24 cellular contexts compared by ENCODE assay signal in the genomic region with DNA sequence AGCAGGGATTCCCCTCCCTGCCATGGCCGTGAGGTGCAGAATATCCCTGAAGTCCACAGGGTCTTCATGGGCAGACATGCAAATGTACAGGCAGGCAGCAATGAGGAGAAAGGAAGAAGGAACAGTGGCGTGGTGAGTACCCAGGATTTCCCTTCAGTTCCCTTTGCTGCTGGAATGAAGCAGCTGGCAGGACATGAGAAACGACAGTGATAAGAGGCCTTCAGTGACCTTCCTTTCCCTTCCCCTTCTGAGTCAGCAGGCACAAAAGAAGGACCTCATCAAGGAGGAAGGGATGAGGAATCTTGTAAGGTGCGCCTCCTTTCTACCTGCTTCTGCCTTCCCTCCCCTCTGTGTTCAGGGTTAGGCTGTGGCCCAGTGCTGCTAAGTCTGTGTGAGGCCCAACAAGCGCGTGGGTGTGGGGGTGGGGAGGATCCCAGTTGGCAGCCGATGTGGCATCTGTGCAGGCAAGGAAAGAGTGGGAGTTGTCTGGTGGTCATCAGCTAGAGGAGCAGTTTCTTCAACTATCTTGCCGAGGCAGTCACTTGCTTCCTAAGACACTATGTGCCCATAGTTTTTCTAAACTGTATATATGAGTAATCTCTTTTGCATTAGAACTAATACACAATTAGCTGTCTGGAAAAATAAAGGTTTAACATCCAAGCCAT. TPM values are rescaled to one million over a fixed set of nuclear protein-coding genes. Genes with fewer than 3 reads are reported as not detected.
DNase-seq lines count a peak whose midpoint lies in the region; ATAC-seq and TF ChIP-seq lines count a peak whose summit lies in the region.
"Had no signal": no experiment of that assay in that cellular context is flagged by ENCODE, and none has a peak within 500 bp of the region (broad histone marks: within the 10 kb centered on the region; RNA-seq: fewer than 3 reads in every experiment).

No MANE protein-coding gene starts in this region.

- H3K4me3 Mint-ChIP-seq in nephron progenitor cell: no peak overlapping the region
- no peak overlapping the region for H3K4me3 Mint-ChIP-seq in glutamatergic neuron (ENCODE audit: unreplicated experiment)
- H3K4me3 Mint-ChIP-seq: activated CD4-positive, alpha-beta T cell treated with anti-CD3 and anti-CD28 coated beads, Interleukin-2, amount 10 ng/mL, durations not matched to agents 7 days and 5 days; activated naive CD8-positive, alpha-beta T cell; CD4-positive, CD25-positive, alpha-beta regulatory T cell; naive B cell; stimulated activated effector memory CD8-positive, alpha-beta T cell treated with anti-CD3 and anti-CD28 coated beads, Interleukin-12 subunit alpha, Interleukin-12 subunit beta, amount 100 ng/mL, for 72 hours had no signal

- H3K36me3 Mint-ChIP-seq in nephron progenitor cell (ENCODE audit: low read depth) (peaks cover 80% of the 10 kb centered on the region), glutamatergic neuron (ENCODE audit: unreplicated experiment) (peaks cover 7% of the 10 kb centered on the region)

- H3K4me3 ChIP-seq in GM23248 (no peak overlapping the region), gastroesophageal sphincter (no peak overlapping the region)
- H3K4me3 ChIP-seq: cardiac muscle cell, HAP-1, PC-9, prostate gland, upper lobe of right lung had no signal

- DNase-seq in GM23248: peak; percentile 42
- DNase-seq in amniotic epithelial cell (ENCODE audit: low read depth): peak; percentile 39
- DNase-seq in nephron progenitor cell: no peak
- DNase-seq in AG20443 (ENCODE audit: low spot score): no peak
- no peak for DNase-seq in NK-92 treated with Interleukin-12 subunit alpha and Interleukin-12 subunit beta, amount 100 ng/mL, for 24 hours (lab: John Stamatoyannopoulos, UW)
- DNase-seq in glutamatergic neuron: no peak
- DNase-seq: activated CD4-positive, alpha-beta T cell treated with anti-CD3 and anti-CD28 coated beads, Interleukin-2, amount 10 ng/mL, durations not matched to agents 7 days and 5 days; activated T-cell treated with anti-CD3 and anti-CD28 coated beads, Interleukin-2, amount 50 U/mL, for 48 hours; CD4-positive, CD25-positive, alpha-beta regulatory T cell; DND-41; effector CD4-positive, alpha-beta T cell; left colon; naive B cell; NCI-H526 treated with DMSO at 0.1 percent for 48 hours; PC-9; stimulated activated CD4-positive, alpha-beta T cell treated with anti-CD3 and anti-CD28 coated beads, Interleukin-12 subunit alpha, Interleukin-12 subunit beta, amount 100 ng/mL, for 4 hours; upper lobe of right lung had no signal

- H4K20me1 ChIP-seq in GM23248 (ENCODE audit: insufficient read depth): no peaks in the 10 kb centered on the region

- H3K9me2 ChIP-seq in GM23248 (ENCODE audit: insufficient read depth): no peaks in the 10 kb centered on the region

- H3K4me1 ChIP-seq in GM23248 (ENCODE audit: insufficient read depth) (peaks cover 20% of the 10 kb centered on the region), gastroesophageal sphincter (peaks cover 9 to 34% (median 12%) of the 10 kb centered on the region in 3 donors)
- H3K4me1 ChIP-seq: HAP-1, prostate gland, upper lobe of right lung had no signal

- H3K9me3 ChIP-seq in GM23248 (ENCODE audit: low read depth) (no peaks in the 10 kb centered on the region), gastroesophageal sphincter (no peaks in the 10 kb centered on the region)
- H3K9me3 ChIP-seq: HAP-1, prostate gland, upper lobe of right lung had no signal

- no peak for TF ChIP-seq CTCF in gastroesophageal sphincter (IDR thresholded peaks at IDR 0.05)
- no peak for TF ChIP-seq CTCF in nephron progenitor cell (IDR thresholded peaks at IDR 0.05)
- TF ChIP-seq CTCF in glutamatergic neuron (IDR thresholded peaks at IDR 0.05; ENCODE audit: partially characterized antibody, unreplicated experiment): no peak

- no peak for TF ChIP-seq POLR2A in gastroesophageal sphincter (IDR thresholded peaks at IDR 0.05)

- no peak overlapping the region for H2AFZ ChIP-seq in GM23248
- H2AFZ ChIP-seq: PC-9 had no signal

- H3K27me3 Mint-ChIP-seq in nephron progenitor cell (ENCODE audit: low read depth, poor library complexity) (no peaks in the 10 kb centered on the region), glutamatergic neuron (ENCODE audit: unreplicated experiment) (no peaks in the 10 kb centered on the region)
- H3K27me3 Mint-ChIP-seq: activated CD4-positive, alpha-beta T cell treated with anti-CD3 and anti-CD28 coated beads, Interleukin-2, amount 10 ng/mL, durations not matched to agents 7 days and 5 days; activated naive CD8-positive, alpha-beta T cell; CD4-positive, CD25-positive, alpha-beta regulatory T cell; naive B cell had no signal

- no peak for TF ChIP-seq EP300 in gastroesophageal sphincter (IDR thresholded peaks at IDR 0.05)

- H3K27ac ChIP-seq in GM23248 (no peak overlapping the region), gastroesophageal sphincter (peak overlapping the region in 3 of 4 donors; percentile 44 to 65 (median 57))
- H3K27ac ChIP-seq: cardiac muscle cell, PC-9, prostate gland, upper lobe of right lung had no signal

- H3K4me2 ChIP-seq in GM23248 (ENCODE audit: unreplicated experiment): no peak overlapping the region
- H3K4me2 ChIP-seq: PC-9 had no signal

- H3K9ac ChIP-seq in GM23248: no peak overlapping the region

- H3K79me2 ChIP-seq in GM23248 (ENCODE audit: insufficient read depth): no peaks in the 10 kb centered on the region

- peaks cover 11% of the 10 kb centered on the region; the same call in 1 of the 2 replicates for H3K36me3 ChIP-seq in GM23248 (ENCODE audit: low read depth)
- peaks cover 3 to 67% of the 10 kb centered on the region in 2 donors for H3K36me3 ChIP-seq in gastroesophageal sphincter
- H3K36me3 ChIP-seq: prostate gland had no signal

- H3K27me3 ChIP-seq in GM23248 (replicated peaks; ENCODE audit: insufficient read depth) (no peaks in the 10 kb centered on the region), gastroesophageal sphincter (no peaks in the 10 kb centered on the region)
- H3K27me3 ChIP-seq: cardiac muscle cell, upper lobe of right lung had no signal

- H3K4me1 Mint-ChIP-seq in nephron progenitor cell (peaks cover 4% of the 10 kb centered on the region), glutamatergic neuron (ENCODE audit: low read depth, unreplicated experiment) (peaks cover 12% of the 10 kb centered on the region)
- H3K4me1 Mint-ChIP-seq: activated CD4-positive, alpha-beta T cell treated with anti-CD3 and anti-CD28 coated beads, Interleukin-2, amount 10 ng/mL, durations not matched to agents 7 days and 5 days had no signal

- ATAC-seq in gastroesophageal sphincter: no peak
- ATAC-seq in HG03342 (IDR thresholded peaks at IDR 0.05; ENCODE audit: unreplicated experiment): no peak
- ATAC-seq: left colon; stimulated activated effector memory CD8-positive, alpha-beta T cell treated with anti-CD3 and anti-CD28 coated beads, Interleukin-12 subunit alpha, Interleukin-12 subunit beta, amount 100 ng/mL, for 72 hours; upper lobe of right lung had no signal

- H3F3A ChIP-seq in GM23248 (ENCODE audit: insufficient read depth): peaks cover 7% of the 10 kb centered on the region

- 29 to 33% methylated on average over 8 of the region's 8 CpGs for WGBS in GM23248 (ENCODE audit: low coverage in 1 of 2, low lambda C conversion rate in 2 of 2, missing lambda C conversion rate in 2 of 2), 2 experiments
- 59 to 60% methylated on average over 3 to 6 of the region's 8 CpGs for WGBS in gastroesophageal sphincter (ENCODE audit: low coverage in 1 of 2), 2 donors

- H3K27ac Mint-ChIP-seq in nephron progenitor cell (peak overlapping the region; percentile 77), glutamatergic neuron (ENCODE audit: unreplicated experiment) (no peak overlapping the region)
- H3K27ac Mint-ChIP-seq: activated CD4-positive, alpha-beta T cell treated with anti-CD3 and anti-CD28 coated beads, Interleukin-2, amount 10 ng/mL, durations not matched to agents 7 days and 5 days; activated naive CD8-positive, alpha-beta T cell; naive B cell had no signal

- in situ Hi-C loops in GM23248 (cut with MboI): no loop called here

- H3K9me3 Mint-ChIP-seq in nephron progenitor cell (no peaks in the 10 kb centered on the region), glutamatergic neuron (ENCODE audit: unreplicated experiment) (no peaks in the 10 kb centered on the region)
- H3K9me3 Mint-ChIP-seq: activated CD4-positive, alpha-beta T cell treated with anti-CD3 and anti-CD28 coated beads, Interleukin-2, amount 10 ng/mL, durations not matched to agents 7 days and 5 days; CD4-positive, CD25-positive, alpha-beta regulatory T cell; naive B cell; stimulated activated effector memory CD8-positive, alpha-beta T cell treated with anti-CD3 and anti-CD28 coated beads, Interleukin-12 subunit alpha, Interleukin-12 subunit beta, amount 100 ng/mL, for 72 hours had no signal

RNA-seq across cellular contexts. Expression of gene CILK1, which starts 25.9 kb away (rescaled TPM):
- 11.1 and 15.6 TPM in 2 replicates for total RNA-seq in GM23248 (2014; rRNA removed; shearing (Covaris generic))
- polyA plus RNA-seq in GM23248 (2016; fragmentation: Nextera tagmentation; extraction: Ambion mirVana): 6.0 and 6.5 TPM in 2 replicates
- total RNA-seq in gastroesophageal sphincter (10 to 100 TPM; 18.7 to 34.6 (median 31.5) TPM), glutamatergic neuron (ENCODE audit: unreplicated experiment) (31.7 TPM)

RNA-seq across cellular contexts. Expression of gene FBXO9, which starts 29.5 kb away (rescaled TPM):
- 48.4 and 59.6 TPM in 2 replicates for total RNA-seq in GM23248 (2014; rRNA removed; shearing (Covaris generic))
- 56.5 and 59.9 TPM in 2 replicates for polyA plus RNA-seq in GM23248 (2016; fragmentation: Nextera tagmentation; extraction: Ambion mirVana)
- total RNA-seq in gastroesophageal sphincter: 10 to 100 TPM; 65.0 to 95.9 (median 82.3) TPM
- 49.1 TPM for total RNA-seq in glutamatergic neuron (ENCODE audit: unreplicated experiment)

RNA-seq across cellular contexts. Expression of gene GSTA4, which starts 40.6 kb away (rescaled TPM):
- 26.5 and 28.6 TPM in 2 replicates for total RNA-seq in GM23248 (2014; rRNA removed; shearing (Covaris generic))
- 33.7 and 37.9 TPM in 2 replicates for polyA plus RNA-seq in GM23248 (2016; fragmentation: Nextera tagmentation; extraction: Ambion mirVana)
- total RNA-seq in gastroesophageal sphincter (10 to 100 TPM; 19.3 to 40.4 (median 26.9) TPM), glutamatergic neuron (ENCODE audit: unreplicated experiment) (81.1 TPM)

Comparison
In these comparisons a context has a peak if more than half of its experiments do, and no peak if none do; other contexts are left out.
1. DNase-seq: peak in GM23248 (single experiment) and amniotic epithelial cell (single experiment); none in nephron progenitor cell (single experiment), AG20443 (single experiment), NK-92 treated with Interleukin-12 subunit alpha and Interleukin-12 subunit beta, amount 100 ng/mL, for 24 hours (single experiment) and glutamatergic neuron (single experiment).